20 cellular contexts compared by ENCODE assay signal in the genomic region with DNA sequence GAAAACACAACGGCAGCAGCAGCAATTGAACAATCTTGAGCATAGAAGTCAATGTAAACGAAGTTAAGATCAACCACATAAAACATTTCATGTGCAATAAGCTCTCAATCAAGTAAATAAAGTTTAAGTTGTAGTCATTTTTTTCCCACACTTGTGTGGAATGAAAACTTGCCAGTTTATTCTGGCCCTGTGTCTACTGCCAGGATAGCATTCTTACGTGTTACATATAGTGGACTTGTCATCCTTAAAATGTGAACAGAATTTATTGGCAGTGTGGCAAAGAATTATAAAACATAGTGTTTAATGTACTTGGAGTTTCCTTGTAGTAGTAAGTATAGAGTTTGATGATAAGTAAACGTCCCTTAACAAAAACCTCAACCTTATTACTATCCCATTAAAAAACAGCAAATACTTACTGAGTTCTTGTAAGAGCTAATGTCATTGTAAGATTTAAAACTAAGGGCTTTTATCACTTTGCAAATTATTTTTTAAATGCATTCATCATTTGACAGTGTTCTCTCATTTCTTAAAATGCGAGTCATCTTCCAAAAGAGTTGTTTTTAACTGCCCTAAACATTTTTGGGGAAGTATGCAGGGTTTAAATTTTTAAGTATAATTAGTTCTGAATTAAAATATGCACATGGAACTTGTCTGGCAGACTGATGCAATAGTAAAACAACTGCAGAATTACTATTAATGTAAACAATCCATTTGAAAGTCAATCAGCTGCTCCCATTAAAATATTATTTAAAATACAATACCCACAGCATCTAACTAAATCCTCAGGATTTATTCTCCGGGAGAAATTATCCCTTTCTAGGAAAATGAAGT. TPM values are rescaled to one million over a fixed set of nuclear protein-coding genes. Genes with fewer than 3 reads are reported as not detected.
DNase-seq lines count a peak whose midpoint lies in the region; ATAC-seq and TF ChIP-seq lines count a peak whose summit lies in the region.
"Had no signal": no experiment of that assay in that cellular context is flagged by ENCODE, and none has a peak within 500 bp of the region (broad histone marks: within the 10 kb centered on the region; RNA-seq: fewer than 3 reads in every experiment).

No MANE protein-coding gene starts in this region.

- in situ Hi-C loops in mammary epithelial cell (cut with MboI; ENCODE audit: low sequenced_read_pairs in 2 of 2) = no loop called here

- ATAC-seq in stimulated activated naive CD8-positive, alpha-beta T cell treated with anti-CD3 and anti-CD28 coated beads, Interleukin-15, amount 100 ng/mL, for 72 hours = no peak
- ATAC-seq in stimulated activated naive CD8-positive, alpha-beta T cell treated with anti-CD3 and anti-CD28 coated beads, Interleukin-15, Interleukin-2, amounts not matched to agents 100 U/mL and 50 U/mL, for 24 hours = no peak
- ATAC-seq in esophagus mucosa (no peak), GM21717 (IDR thresholded peaks at IDR 0.05; ENCODE audit: unreplicated experiment) (no peak)

- H3K4me3 ChIP-seq in HUES64 (ENCODE audit: low read length) = no peak overlapping the region
- H3K4me3 ChIP-seq in mammary epithelial cell (replicated peaks in 1 of 3; ENCODE audit: insufficient read depth in 1 of 3, low read depth in 2 of 3, low read length in 3 of 3) = no peak overlapping the region
- no peak overlapping the region for H3K4me3 ChIP-seq in colonic mucosa
- H3K4me3 ChIP-seq: lung, vagina had no signal

- H3K4me1 ChIP-seq in HUES64 (ENCODE audit: insufficient read depth, low read length) (peaks cover 2% of the 10 kb centered on the region; the same call in 1 of the 2 replicates), mammary epithelial cell (ENCODE audit: insufficient read depth, low read length) (no peaks in the 10 kb centered on the region), colonic mucosa (peaks cover 4% of the 10 kb centered on the region)
- H3K4me1 ChIP-seq: BE2C had no signal

- dilution Hi-C loops in mammary epithelial cell (cut with HindIII; ENCODE audit: low sequenced_read_pairs) = no loop called here

- H4K20me1 ChIP-seq in mammary epithelial cell (ENCODE audit: insufficient read depth, low read length) = no peaks in the 10 kb centered on the region

- no peak overlapping the region for H3K4me2 ChIP-seq in mammary epithelial cell (ENCODE audit: insufficient read depth, low read depth, low read length)

- H3K27me3 Mint-ChIP-seq in stimulated activated naive CD8-positive, alpha-beta T cell treated with anti-CD3 and anti-CD28 coated beads, Interleukin-15, amount 100 ng/mL, for 72 hours = no peaks in the 10 kb centered on the region
- H3K27me3 Mint-ChIP-seq: central memory CD8-positive, alpha-beta T cell had no signal

- H3K4me1 Mint-ChIP-seq in stimulated activated naive CD8-positive, alpha-beta T cell treated with anti-CD3 and anti-CD28 coated beads, Interleukin-15, amount 100 ng/mL, for 72 hours = peaks cover 71% of the 10 kb centered on the region

- no peak overlapping the region for H2AFZ ChIP-seq in mammary epithelial cell (ENCODE audit: low read depth, low read length)

- peaks cover 92% of the 10 kb centered on the region for H3K36me3 ChIP-seq in HUES64 (ENCODE audit: insufficient read depth, low read length)
- peaks cover 48% of the 10 kb centered on the region for H3K36me3 ChIP-seq in mammary epithelial cell (ENCODE audit: insufficient read depth, low read length)
- peaks cover 14% of the 10 kb centered on the region for H3K36me3 ChIP-seq in colonic mucosa

- CTCF ChIA-PET in mammary epithelial cell (lab: Charles Lee; ENCODE audit: low non-redundant PET) = no interaction called here

- intact Hi-C loops in mammary epithelial cell (cut with micrococcal nuclease) = no loop called here
- intact Hi-C loops in colonic mucosa (cut with DNase I) = no loop called here

- peaks cover 52% of the 10 kb centered on the region for H3K79me2 ChIP-seq in mammary epithelial cell (ENCODE audit: insufficient read depth, low read length)

- H3K27me3 ChIP-seq in HUES64 (ENCODE audit: insufficient read depth, low read length) = no peaks in the 10 kb centered on the region
- no peaks in the 10 kb centered on the region for H3K27me3 ChIP-seq in mammary epithelial cell (ENCODE audit: insufficient read depth, low read length)
- no peaks in the 10 kb centered on the region for H3K27me3 ChIP-seq in colonic mucosa
- H3K27me3 ChIP-seq: BE2C, vagina had no signal

- H3K4me3 Mint-ChIP-seq in stimulated activated naive CD8-positive, alpha-beta T cell treated with anti-CD3 and anti-CD28 coated beads, Interleukin-15, amount 100 ng/mL, for 72 hours = no peak overlapping the region
- H3K4me3 Mint-ChIP-seq: central memory CD8-positive, alpha-beta T cell had no signal

- peak overlapping the region; percentile 22; the same call in 1 of the 2 replicates for H3K27ac ChIP-seq in HUES64 (ENCODE audit: low read depth, low read length)
- no peak overlapping the region for H3K27ac ChIP-seq in mammary epithelial cell (ENCODE audit: insufficient read depth, low read depth, low read length)
- H3K27ac ChIP-seq in colonic mucosa = no peak overlapping the region
- H3K27ac ChIP-seq: vagina, WERI-Rb-1 had no signal

- H3K9me3 Mint-ChIP-seq in stimulated activated naive CD8-positive, alpha-beta T cell treated with anti-CD3 and anti-CD28 coated beads, Interleukin-15, amount 100 ng/mL, for 72 hours = peaks cover 0 to 3% of the 10 kb centered on the region in 2 donors

- H3K27ac Mint-ChIP-seq in stimulated activated naive CD8-positive, alpha-beta T cell treated with anti-CD3 and anti-CD28 coated beads, Interleukin-15, amount 100 ng/mL, for 72 hours = peak overlapping the region; percentile 54 to 84

- 98% methylated on average over 4 of the region's 6 CpGs for WGBS in HUES64
- WGBS in mammary epithelial cell (ENCODE audit: low coverage, missing lambda C conversion rate) = 93% methylated on average over 4 of the region's 6 CpGs

- no peak for DNase-seq in stimulated activated naive CD8-positive, alpha-beta T cell treated with anti-CD3 and anti-CD28 coated beads, Interleukin-15, amount 100 ng/mL, for 72 hours
- no peak for DNase-seq in stimulated activated naive CD8-positive, alpha-beta T cell treated with anti-CD3 and anti-CD28 coated beads, Interleukin-15, Interleukin-2, amounts not matched to agents 100 U/mL and 50 U/mL, for 24 hours
- DNase-seq in mammary epithelial cell (no peak), GM03348 (ENCODE audit: low spot score) (no peak), colonic mucosa (no peak)
- DNase-seq: activated CD8-positive, alpha-beta memory T cell treated with anti-CD3 and anti-CD28 coated beads for 24 hours; amniotic stem cell; BE2C; DMS 273 treated with DMSO at 0.1 percent for 48 hours; islet precursor cell; NCI-H187 treated with DMSO at 0.1 percent for 48 hours; NCI-H345; stimulated activated CD4-positive, alpha-beta T cell treated with anti-CD3 and anti-CD28 coated beads, Interleukin-2, amount 100 ng/mL, for 48 hours; WERI-Rb-1 had no signal

- H3K9ac ChIP-seq in HUES64 (ENCODE audit: low read depth, low read length) (no peak overlapping the region), mammary epithelial cell (ENCODE audit: insufficient read depth, low read length) (no peak overlapping the region), colonic mucosa (ENCODE audit: low read depth in 2 of 2, low read length in 2 of 2) (peak overlapping the region in 1 of 2 donors; percentile 27)

- BruUV-seq in mammary epithelial cell (replicated peaks; lab: Mats Ljungman, UMichigan) = TSS peak; percentile 19

- TF ChIP-seq CTCF in mammary epithelial cell (conservative IDR thresholded peaks at IDR 0.05 in 1 of 2, IDR thresholded peaks at IDR 0.05 in 1 of 2; ENCODE audit: extremely low read depth in 1 of 2, insufficient read depth in 1 of 2, low read depth in 1 of 2, low read length in 2 of 2) (no peak), colonic mucosa (IDR thresholded peaks at IDR 0.05) (no peak)

- H3K9me3 ChIP-seq in HUES64 (ENCODE audit: insufficient read depth, low read depth, low read length) (no peaks in the 10 kb centered on the region), mammary epithelial cell (replicated peaks; ENCODE audit: insufficient read depth, low read length) (no peaks in the 10 kb centered on the region), colonic mucosa (no peaks in the 10 kb centered on the region)
- H3K9me3 ChIP-seq: BE2C, vagina had no signal

RNA-seq across cellular contexts. Expression of gene COX20, which starts 7.9 kb away (rescaled TPM):
- polyA plus RNA-seq in HUES64 (2013, experiment 1 of 2) = 27.5 TPM
- polyA plus RNA-seq in HUES64 (2013, experiment 2 of 2) = 27.3 TPM
- total RNA-seq in mammary epithelial cell = 10 to 100 TPM; 13.7 to 35.4 TPM
- polyA plus RNA-seq in mammary epithelial cell = 23.5 TPM
- polyA minus RNA-seq in mammary epithelial cell = 7.8 TPM
- total RNA-seq in esophagus mucosa = 17.4 TPM
- total RNA-seq in colonic mucosa = 10 to 100 TPM; 26.1 to 31.5 TPM

RNA-seq across cellular contexts. Expression of gene HNRNPU, which starts 21.0 kb away (rescaled TPM):
- polyA plus RNA-seq in HUES64 (2013, experiment 1 of 2) = 474 TPM
- polyA plus RNA-seq in HUES64 (2013, experiment 2 of 2) = 461 TPM
- total RNA-seq in mammary epithelial cell = 100 to 1,000 TPM; 167 to 292 TPM
- polyA plus RNA-seq in mammary epithelial cell = 126 TPM
- polyA minus RNA-seq in mammary epithelial cell = 322 TPM
- 164 TPM for total RNA-seq in esophagus mucosa
- 100 to 1,000 TPM; 218 to 370 TPM for total RNA-seq in colonic mucosa
